In the genomic region with DNA sequence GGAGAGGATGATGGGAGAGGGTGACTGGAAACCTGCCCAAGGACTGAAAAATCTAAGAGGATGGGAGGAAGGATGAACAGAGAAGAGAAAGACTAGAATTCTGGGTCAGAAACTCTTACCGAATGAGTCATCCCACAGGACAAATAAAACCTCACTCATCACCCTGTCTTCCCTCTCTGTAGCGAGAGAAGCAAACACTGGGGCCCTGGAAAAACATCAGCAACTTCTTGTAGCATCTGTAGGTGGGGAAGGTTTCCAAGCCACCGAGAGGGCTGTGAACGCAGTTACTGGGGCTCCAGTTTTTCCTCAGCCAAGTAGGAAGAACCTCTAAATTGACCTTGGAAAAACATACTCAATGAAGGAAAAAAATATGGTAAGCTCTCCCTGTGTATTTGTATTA, we compare ENCODE assay signal across 12 cellular contexts.
DNase-seq lines count a peak whose midpoint lies in the region; ATAC-seq, FAIRE-seq and TF ChIP-seq lines count a peak whose summit lies in the region.
"Had no signal": no experiment of that assay in that cellular context is flagged by ENCODE, and none has a peak within 500 bp of the region (broad histone marks: within the 10 kb centered on the region; RNA-seq: fewer than 3 reads in every experiment).

No MANE protein-coding gene starts in this region.

- H3K4me2 ChIP-seq in mammary epithelial cell (ENCODE audit: insufficient read depth, low read depth, low read length) (no peak overlapping the region), HepG2 (ENCODE audit: low read depth, low read length) (no peak overlapping the region)

- CTCF ChIA-PET in MCF 10A (lab: Yijun Ruan, JAX): no interaction called here
- CTCF ChIA-PET in mammary epithelial cell (lab: Charles Lee; ENCODE audit: low non-redundant PET): no interaction called here
- CTCF ChIA-PET in HepG2 (lab: Yijun Ruan, JAX; ENCODE audit: low intra/inter-chr PET ratio, low total read pairs): no interaction called here

- BruUV-seq in MCF 10A (replicated peaks; lab: Mats Ljungman, UMichigan) (no TSS peak), mammary epithelial cell (replicated peaks; lab: Mats Ljungman, UMichigan) (no TSS peak), HepG2 (replicated peaks; lab: Mats Ljungman, UMichigan) (no TSS peak)

- POLR2A ChIA-PET in MCF 10A (lab: Yijun Ruan, JAX): no interaction called here
- POLR2A ChIA-PET in HepG2 (lab: Yijun Ruan, JAX): no interaction called here

- H3K9ac ChIP-seq in mammary epithelial cell (ENCODE audit: insufficient read depth, low read length) (no peak overlapping the region), HepG2 (ENCODE audit: insufficient read depth, low read depth, low read length) (no peak overlapping the region)

- no peak overlapping the region for H2AFZ ChIP-seq in mammary epithelial cell (ENCODE audit: low read depth, low read length)
- H2AFZ ChIP-seq in HepG2 (ENCODE audit: low read length): no peak overlapping the region

- no peaks in the 10 kb centered on the region for H3K27me3 Mint-ChIP-seq in MCF 10A (ENCODE audit: insufficient read depth, unreplicated experiment)

- ATAC-seq in HepG2 (peak; percentile 43; the same call in 2 of the 3 replicates), HG03521 (IDR thresholded peaks at IDR 0.05; ENCODE audit: unreplicated experiment) (no peak), GM18907 (IDR thresholded peaks at IDR 0.05; ENCODE audit: unreplicated experiment) (no peak), HG03342 (IDR thresholded peaks at IDR 0.05; ENCODE audit: unreplicated experiment) (no peak), GM19023 (IDR thresholded peaks at IDR 0.05; ENCODE audit: unreplicated experiment) (no peak)

- no peak for TF ChIP-seq POLR2A in HepG2 (IDR thresholded peaks at IDR 0.05; ENCODE audit: insufficient read depth in 1 of 2, low read depth in 2 of 2, low read length in 2 of 2)

- in situ Hi-C loops in mammary epithelial cell (cut with MboI; ENCODE audit: low sequenced_read_pairs in 2 of 2): no loop called here
- in situ Hi-C loops in HepG2 (cut with HindIII; ENCODE audit: extremely low pct_ligation_motif_present, low pct_unique_long_range_greater_than_20kb): no loop called here

- no peak for TF ChIP-seq EP300 in HepG2 (IDR thresholded peaks at IDR 0.05; ENCODE audit: low read depth in 2 of 2, low read length in 2 of 2)
- TF ChIP-seq EP300 in HepG2 (CRISPR knock-in tag; IDR thresholded peaks at IDR 0.05; ENCODE audit: borderline replicate concordance): no peak

- no peak overlapping the region for H3K4me3 ChIP-seq in mammary epithelial cell (replicated peaks in 1 of 3; ENCODE audit: insufficient read depth in 1 of 3, low read depth in 2 of 3, low read length in 3 of 3)
- H3K4me3 ChIP-seq in HepG2 (replicated peaks in 1 of 3; ENCODE audit: insufficient read depth in 1 of 3, low read depth in 2 of 3, low read length in 3 of 3): no peak overlapping the region
- H3K4me3 ChIP-seq: coronary artery had no signal

- H3K27me3 ChIP-seq in mammary epithelial cell (ENCODE audit: insufficient read depth, low read length): peaks cover 2% of the 10 kb centered on the region
- H3K27me3 ChIP-seq in HepG2 (ENCODE audit: control insufficient read depth in 1 of 2, insufficient read depth in 2 of 2, low read length in 2 of 2): no peaks in the 10 kb centered on the region; a peak in 1 of 5 replicates

- 86% methylated on average over 4 of the region's 4 CpGs for WGBS in mammary epithelial cell (ENCODE audit: low coverage, missing lambda C conversion rate)
- WGBS in HepG2 (ENCODE audit: low lambda C conversion rate): 1% methylated on average over 4 of the region's 4 CpGs

- no peaks in the 10 kb centered on the region for H4K20me1 ChIP-seq in mammary epithelial cell (ENCODE audit: insufficient read depth, low read length)
- no peaks in the 10 kb centered on the region for H4K20me1 ChIP-seq in HepG2 (ENCODE audit: insufficient read depth, low read length)

- TF ChIP-seq RAD21 in HepG2 (CRISPR knock-in tag; IDR thresholded peaks at IDR 0.05): no peak

- no peak overlapping the region for H3K4me3 Mint-ChIP-seq in MCF 10A (ENCODE audit: unreplicated experiment)
- H3K4me3 Mint-ChIP-seq: B cell had no signal

- no peaks in the 10 kb centered on the region for H3K36me3 Mint-ChIP-seq in MCF 10A (ENCODE audit: insufficient read depth, unreplicated experiment)

- dilution Hi-C loops in mammary epithelial cell (cut with HindIII; ENCODE audit: low sequenced_read_pairs): no loop called here

- H3K9me3 ChIP-seq in mammary epithelial cell (replicated peaks; ENCODE audit: insufficient read depth, low read length): no peaks in the 10 kb centered on the region
- H3K9me3 ChIP-seq in HepG2 (ENCODE audit: low read length): no peaks in the 10 kb centered on the region

- H3K27ac ChIP-seq in mammary epithelial cell (ENCODE audit: insufficient read depth, low read depth, low read length): no peak overlapping the region
- no peak overlapping the region for H3K27ac ChIP-seq in HepG2 (ENCODE audit: extremely low read length, insufficient read depth, low read length)

- H3K36me3 ChIP-seq in mammary epithelial cell (ENCODE audit: insufficient read depth, low read length) (no peaks in the 10 kb centered on the region), HepG2 (replicated peaks in 1 of 2; ENCODE audit: control insufficient read depth in 1 of 2, insufficient read depth in 2 of 2, low read length in 2 of 2) (no peaks in the 10 kb centered on the region)

- no peak for FAIRE-seq in HepG2 (lab: Jason Lieb, UNC)

- no peak overlapping the region for H3K27ac Mint-ChIP-seq in MCF 10A (ENCODE audit: low read depth, unreplicated experiment)
- H3K27ac Mint-ChIP-seq: B cell had no signal

- H3K4me1 Mint-ChIP-seq in MCF 10A (ENCODE audit: insufficient read depth, unreplicated experiment): no peaks in the 10 kb centered on the region
- H3K4me1 Mint-ChIP-seq: B cell had no signal

- peak; percentile 18 for DNase-seq in MCF 10A (ENCODE audit: unreplicated experiment)
- no peak for DNase-seq in mammary epithelial cell
- peak; percentile 59 for DNase-seq in astrocyte of the hippocampus (ENCODE audit: low read depth, low spot score)
- DNase-seq in HepG2 (ENCODE audit: low spot score): peak; percentile 15
- DNase-seq: NCI-H510A treated with DMSO at 0.1 percent for 48 hours, posterior cingulate gyrus had no signal

- H3K79me2 ChIP-seq in mammary epithelial cell (ENCODE audit: insufficient read depth, low read length) (no peaks in the 10 kb centered on the region), HepG2 (ENCODE audit: insufficient read depth, low read length) (no peaks in the 10 kb centered on the region)

- intact Hi-C loops in MCF 10A (cut with micrococcal nuclease) (no loop called here), mammary epithelial cell (cut with micrococcal nuclease) (no loop called here), HepG2 (cut with micrococcal nuclease; ENCODE audit: unreplicated experiment) (no loop called here)

- TF ChIP-seq CTCF in MCF 10A (IDR thresholded peaks at IDR 0.05; ENCODE audit: unreplicated experiment): no peak
- no peak for TF ChIP-seq CTCF in mammary epithelial cell (conservative IDR thresholded peaks at IDR 0.05 in 1 of 2, IDR thresholded peaks at IDR 0.05 in 1 of 2; ENCODE audit: extremely low read depth in 1 of 2, insufficient read depth in 1 of 2, low read depth in 1 of 2, low read length in 2 of 2)
- no peak for TF ChIP-seq CTCF in HepG2 (CRISPR knock-in tag; IDR thresholded peaks at IDR 0.05)

- peaks cover 5% of the 10 kb centered on the region for H3K4me1 ChIP-seq in mammary epithelial cell (ENCODE audit: insufficient read depth, low read length)
- H3K4me1 ChIP-seq in HepG2 (ENCODE audit: insufficient read depth, low read length): no peaks in the 10 kb centered on the region

- H3K9me3 Mint-ChIP-seq in MCF 10A (ENCODE audit: unreplicated experiment): no peaks in the 10 kb centered on the region

TF ChIP-seq in HepG2, 621 proteins besides CTCF, POLR2A, EP300 and RAD21:
- TF ChIP-seq, protein P1, sequence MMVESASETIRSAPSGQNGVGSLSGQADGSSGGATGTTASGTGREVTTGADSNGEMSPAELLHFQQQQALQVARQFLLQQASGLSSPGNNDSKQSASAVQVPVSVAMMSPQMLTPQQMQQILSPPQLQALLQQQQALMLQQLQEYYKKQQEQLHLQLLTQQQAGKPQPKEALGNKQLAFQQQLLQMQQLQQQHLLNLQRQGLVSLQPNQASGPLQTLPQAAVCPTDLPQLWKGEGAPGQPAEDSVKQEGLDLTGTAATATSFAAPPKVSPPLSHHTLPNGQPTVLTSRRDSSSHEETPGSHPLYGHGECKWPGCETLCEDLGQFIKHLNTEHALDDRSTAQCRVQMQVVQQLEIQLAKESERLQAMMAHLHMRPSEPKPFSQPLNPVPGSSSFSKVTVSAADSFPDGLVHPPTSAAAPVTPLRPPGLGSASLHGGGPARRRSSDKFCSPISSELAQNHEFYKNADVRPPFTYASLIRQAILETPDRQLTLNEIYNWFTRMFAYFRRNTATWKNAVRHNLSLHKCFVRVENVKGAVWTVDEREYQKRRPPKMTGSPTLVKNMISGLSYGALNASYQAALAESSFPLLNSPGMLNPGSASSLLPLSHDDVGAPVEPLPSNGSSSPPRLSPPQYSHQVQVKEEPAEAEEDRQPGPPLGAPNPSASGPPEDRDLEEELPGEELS (CRISPR knock-in tag; IDR thresholded peaks at IDR 0.05): no peak
- TF ChIP-seq ZNF607 (CRISPR knock-in tag; IDR thresholded peaks at IDR 0.05; ENCODE audit: borderline replicate concordance) (no peak), FOSL2 (CRISPR knock-in tag; IDR thresholded peaks at IDR 0.05) (peak; percentile 71), ARHGAP35 (CRISPR knock-in tag; IDR thresholded peaks at IDR 0.05; ENCODE audit: borderline replicate concordance) (no peak), ZNF263 (CRISPR knock-in tag; IDR thresholded peaks at IDR 0.05) (peak; percentile 22; the same call in 1 of the 2 replicates), TBP (CRISPR knock-in tag; IDR thresholded peaks at IDR 0.05) (no peak)
